Comparison of ENCODE assay signal across 27 cellular contexts in the genomic region with DNA sequence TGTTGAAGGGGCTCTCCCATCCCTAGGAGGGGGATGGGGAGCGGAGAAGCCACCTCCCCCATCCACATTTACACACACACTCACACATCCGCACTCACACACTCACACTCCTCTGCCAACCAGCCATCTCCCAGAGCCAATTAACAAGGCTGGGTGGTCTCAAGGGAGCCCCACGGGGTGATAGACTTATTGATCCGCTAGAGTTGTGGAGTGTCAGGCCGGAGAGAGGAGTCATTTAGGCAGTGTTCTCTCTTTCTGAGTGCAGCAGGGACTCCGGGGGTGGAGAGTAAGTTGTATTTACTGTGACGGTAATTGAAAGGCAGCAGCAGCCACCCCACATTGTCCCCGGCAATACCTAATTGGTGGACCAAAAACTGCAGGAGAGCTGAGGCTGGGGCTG.
DNase-seq lines count a peak whose midpoint lies in the region; ATAC-seq and TF ChIP-seq lines count a peak whose summit lies in the region.
"Had no signal": no experiment of that assay in that cellular context is flagged by ENCODE, and none has a peak within 500 bp of the region (broad histone marks: within the 10 kb centered on the region; RNA-seq: fewer than 3 reads in every experiment).

No MANE protein-coding gene starts in this region.

- POLR2A ChIA-PET in WTC11 (lab: Charles Lee): interaction anchor here (0.7 kb wide), 1 partner anchor 62 kb away, joined by 4 read pairs; the partner anchor contains the start of gene KLHDC7A

- H3K9me3 ChIP-seq in T-helper 17 cell (ENCODE audit: control insufficient read depth, low read length, poor library complexity, severe bottlenecking): no peaks in the 10 kb centered on the region
- peaks cover 3% of the 10 kb centered on the region for H3K9me3 ChIP-seq in lower lobe of right lung
- H3K9me3 ChIP-seq: BLaER1, suprapubic skin had no signal

- H3K4me3 ChIP-seq in lower lobe of right lung: no peak overlapping the region
- H3K4me3 ChIP-seq: BLaER1, skin epidermis, suprapubic skin had no signal

- peaks cover 42% of the 10 kb centered on the region for H3K27me3 ChIP-seq in lower lobe of right lung (ENCODE audit: low read depth)
- H3K27me3 ChIP-seq: BLaER1 had no signal

- no peak for TF ChIP-seq CTCF in WTC11 (IDR thresholded peaks at IDR 0.05)
- no peak for TF ChIP-seq CTCF in lower lobe of right lung (IDR thresholded peaks at IDR 0.05)

- H3K9me3 Mint-ChIP-seq in WTC11: peaks cover 8% of the 10 kb centered on the region
- no peaks in the 10 kb centered on the region for H3K9me3 Mint-ChIP-seq in activated naive CD4-positive, alpha-beta T cell treated with anti-CD3 and anti-CD28 coated beads, Interleukin-2, amount 10 ng/mL, durations not matched to agents 7 days and 5 days
- H3K9me3 Mint-ChIP-seq: activated naive CD4-positive, alpha-beta T cell treated with anti-CD3 and anti-CD28 coated beads, Interleukin-2, amount 50 U/mL, for 72 hours; activated T-helper 17 cell treated with anti-CD3 and anti-CD28 coated beads, Interleukin-2, amount 50 U/mL, for 72 hours had no signal

- H3K27ac ChIP-seq in lower lobe of right lung: no peak overlapping the region
- H3K27ac ChIP-seq: BLaER1, epithelial cell of prostate, skin epidermis, suprapubic skin had no signal

- H3K36me3 ChIP-seq in lower lobe of right lung: no peaks in the 10 kb centered on the region
- H3K36me3 ChIP-seq: BLaER1, suprapubic skin had no signal

- H3K27ac Mint-ChIP-seq in WTC11 (no peak overlapping the region), T-helper 17 cell (no peak overlapping the region)
- H3K27ac Mint-ChIP-seq in activated naive CD4-positive, alpha-beta T cell treated with anti-CD3 and anti-CD28 coated beads, Interleukin-2, amount 10 ng/mL, durations not matched to agents 7 days and 5 days: no peak overlapping the region
- H3K27ac Mint-ChIP-seq: activated CD8-positive, alpha-beta T cell treated with anti-CD3 and anti-CD28 coated beads, Interleukin-2, amount 10 ng/mL, durations not matched to agents 7 days and 5 days; activated naive CD4-positive, alpha-beta T cell treated with anti-CD3 and anti-CD28 coated beads, Interleukin-2, amount 50 U/mL, for 72 hours; activated T-helper 17 cell treated with anti-CD3 and anti-CD28 coated beads, Interleukin-2, amount 50 U/mL, for 72 hours; naive thymus-derived CD4-positive, alpha-beta T cell had no signal

- H3K36me3 Mint-ChIP-seq in WTC11 (peaks cover 8% of the 10 kb centered on the region), T-helper 17 cell (ENCODE audit: low read depth) (no peaks in the 10 kb centered on the region)
- H3K36me3 Mint-ChIP-seq in activated naive CD4-positive, alpha-beta T cell treated with anti-CD3 and anti-CD28 coated beads, Interleukin-2, amount 10 ng/mL, durations not matched to agents 7 days and 5 days: no peaks in the 10 kb centered on the region
- H3K36me3 Mint-ChIP-seq: activated naive CD4-positive, alpha-beta T cell treated with anti-CD3 and anti-CD28 coated beads, Interleukin-2, amount 50 U/mL, for 72 hours had no signal

- ATAC-seq in WTC11 (peak; percentile 75), T-helper 17 cell (no peak), GM18861 (IDR thresholded peaks at IDR 0.05; ENCODE audit: unreplicated experiment) (no peak), lower lobe of right lung (no peak)
- ATAC-seq: activated CD8-positive, alpha-beta T cell treated with anti-CD3 and anti-CD28 coated beads, Interleukin-2, amount 10 ng/mL, durations not matched to agents 7 days and 5 days; activated naive CD4-positive, alpha-beta T cell treated with anti-CD3 and anti-CD28 coated beads, Interleukin-2, amount 50 U/mL, for 72 hours; activated T-helper 17 cell treated with anti-CD3 and anti-CD28 coated beads, Interleukin-2, amount 50 U/mL, for 72 hours; naive thymus-derived CD4-positive, alpha-beta T cell; Panc1 had no signal

- DNase-seq in NCI-H1092 treated with DMSO at 0.1 percent for 48 hours (lab: John Stamatoyannopoulos, UW): peak; percentile 55
- no peak for DNase-seq in WTC11 (ENCODE audit: low spot score)
- DNase-seq in iPS-NIHi11 (ENCODE audit: low spot score): peak; percentile 39
- DNase-seq in retina: peak; percentile 76
- no peak for DNase-seq in T-helper 17 cell
- DNase-seq in lower lobe of right lung: no peak
- DNase-seq in activated naive CD4-positive, alpha-beta T cell treated with anti-CD3 and anti-CD28 coated beads, Interleukin-2, amount 10 ng/mL, durations not matched to agents 7 days and 5 days: no peak
- DNase-seq: activated CD8-positive, alpha-beta T cell treated with anti-CD3 and anti-CD28 coated beads, Interleukin-2, amount 10 ng/mL, durations not matched to agents 7 days and 5 days; effector CD8-positive, alpha-beta T cell; EL; HCEC 1CT; hypothalamus; Kasumi-1; naive thymus-derived CD4-positive, alpha-beta T cell; NCI-H1436; NCI-H524 treated with DMSO at 0.1 percent for 48 hours; Right ventricle myocardium superior; stimulated activated naive CD4-positive, alpha-beta T cell; T-helper 2 cell had no signal

- H3K4me1 Mint-ChIP-seq in WTC11 (peaks cover 29% of the 10 kb centered on the region), T-helper 17 cell (no peaks in the 10 kb centered on the region)
- H3K4me1 Mint-ChIP-seq in activated naive CD4-positive, alpha-beta T cell treated with anti-CD3 and anti-CD28 coated beads, Interleukin-2, amount 10 ng/mL, durations not matched to agents 7 days and 5 days: no peaks in the 10 kb centered on the region
- H3K4me1 Mint-ChIP-seq: activated T-helper 17 cell treated with anti-CD3 and anti-CD28 coated beads, Interleukin-2, amount 50 U/mL, for 72 hours; naive thymus-derived CD4-positive, alpha-beta T cell had no signal

- CTCF ChIA-PET in WTC11 (lab: Charles Lee): interaction anchor here (0.9 to 1.7 kb wide), 4 partner anchors 14 to 143 kb away, joined by 3 to 13 read pairs (median 9); no protein-coding TSS in a partner anchor
- CTCF ChIA-PET in activated naive CD4-positive, alpha-beta T cell treated with anti-CD3 and anti-CD28 coated beads, Interleukin-2, amount 10 ng/mL, durations not matched to agents 7 days and 5 days (lab: Charles Lee): no interaction called here

- intact Hi-C loops in lower lobe of right lung (cut with DNase I): no loop called here

- H3K4me3 Mint-ChIP-seq in WTC11 (peak overlapping the region; percentile 6; the same call in 1 of the 2 replicates), T-helper 17 cell (no peak overlapping the region)
- H3K4me3 Mint-ChIP-seq in activated naive CD4-positive, alpha-beta T cell treated with anti-CD3 and anti-CD28 coated beads, Interleukin-2, amount 10 ng/mL, durations not matched to agents 7 days and 5 days: no peak overlapping the region
- H3K4me3 Mint-ChIP-seq: activated CD8-positive, alpha-beta T cell treated with anti-CD3 and anti-CD28 coated beads, Interleukin-2, amount 10 ng/mL, durations not matched to agents 7 days and 5 days; activated T-helper 17 cell treated with anti-CD3 and anti-CD28 coated beads, Interleukin-2, amount 50 U/mL, for 72 hours; naive thymus-derived CD4-positive, alpha-beta T cell had no signal

- H3K4me1 ChIP-seq in lower lobe of right lung: no peaks in the 10 kb centered on the region
- H3K4me1 ChIP-seq: BLaER1, suprapubic skin had no signal

- H3K27me3 Mint-ChIP-seq in WTC11 (ENCODE audit: low read depth) (peaks cover 54% of the 10 kb centered on the region), T-helper 17 cell (peaks cover 65% of the 10 kb centered on the region)
- peaks cover 46% of the 10 kb centered on the region for H3K27me3 Mint-ChIP-seq in activated naive CD4-positive, alpha-beta T cell treated with anti-CD3 and anti-CD28 coated beads, Interleukin-2, amount 10 ng/mL, durations not matched to agents 7 days and 5 days

TF ChIP-seq in WTC11, 78 proteins besides CTCF, POLR2A, EP300 and RAD21 (continues in another document):
- TF ChIP-seq, protein P1, sequence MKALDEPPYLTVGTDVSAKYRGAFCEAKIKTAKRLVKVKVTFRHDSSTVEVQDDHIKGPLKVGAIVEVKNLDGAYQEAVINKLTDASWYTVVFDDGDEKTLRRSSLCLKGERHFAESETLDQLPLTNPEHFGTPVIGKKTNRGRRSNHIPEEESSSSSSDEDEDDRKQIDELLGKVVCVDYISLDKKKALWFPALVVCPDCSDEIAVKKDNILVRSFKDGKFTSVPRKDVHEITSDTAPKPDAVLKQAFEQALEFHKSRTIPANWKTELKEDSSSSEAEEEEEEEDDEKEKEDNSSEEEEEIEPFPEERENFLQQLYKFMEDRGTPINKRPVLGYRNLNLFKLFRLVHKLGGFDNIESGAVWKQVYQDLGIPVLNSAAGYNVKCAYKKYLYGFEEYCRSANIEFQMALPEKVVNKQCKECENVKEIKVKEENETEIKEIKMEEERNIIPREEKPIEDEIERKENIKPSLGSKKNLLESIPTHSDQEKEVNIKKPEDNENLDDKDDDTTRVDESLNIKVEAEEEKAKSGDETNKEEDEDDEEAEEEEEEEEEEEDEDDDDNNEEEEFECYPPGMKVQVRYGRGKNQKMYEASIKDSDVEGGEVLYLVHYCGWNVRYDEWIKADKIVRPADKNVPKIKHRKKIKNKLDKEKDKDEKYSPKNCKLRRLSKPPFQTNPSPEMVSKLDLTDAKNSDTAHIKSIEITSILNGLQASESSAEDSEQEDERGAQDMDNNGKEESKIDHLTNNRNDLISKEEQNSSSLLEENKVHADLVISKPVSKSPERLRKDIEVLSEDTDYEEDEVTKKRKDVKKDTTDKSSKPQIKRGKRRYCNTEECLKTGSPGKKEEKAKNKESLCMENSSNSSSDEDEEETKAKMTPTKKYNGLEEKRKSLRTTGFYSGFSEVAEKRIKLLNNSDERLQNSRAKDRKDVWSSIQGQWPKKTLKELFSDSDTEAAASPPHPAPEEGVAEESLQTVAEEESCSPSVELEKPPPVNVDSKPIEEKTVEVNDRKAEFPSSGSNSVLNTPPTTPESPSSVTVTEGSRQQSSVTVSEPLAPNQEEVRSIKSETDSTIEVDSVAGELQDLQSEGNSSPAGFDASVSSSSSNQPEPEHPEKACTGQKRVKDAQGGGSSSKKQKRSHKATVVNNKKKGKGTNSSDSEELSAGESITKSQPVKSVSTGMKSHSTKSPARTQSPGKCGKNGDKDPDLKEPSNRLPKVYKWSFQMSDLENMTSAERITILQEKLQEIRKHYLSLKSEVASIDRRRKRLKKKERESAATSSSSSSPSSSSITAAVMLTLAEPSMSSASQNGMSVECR (CRISPR knock-in tag; IDR thresholded peaks at IDR 0.05; ENCODE audit: borderline replicate concordance): no peak

Comparison
In these comparisons a context has a peak if more than half of its experiments do, and no peak if none do; other contexts are left out.
1. DNase-seq: peak in NCI-H1092 treated with DMSO at 0.1 percent for 48 hours (single experiment), iPS-NIHi11 (single experiment) and retina (single experiment); none in WTC11 (single experiment), T-helper 17 cell (0 of 3), lower lobe of right lung (single experiment) and activated naive CD4-positive, alpha-beta T cell treated with anti-CD3 and anti-CD28 coated beads, Interleukin-2, amount 10 ng/mL, durations not matched to agents 7 days and 5 days (single experiment).